Comparison of ENCODE assay signal across 19 cellular contexts in the genomic region with DNA sequence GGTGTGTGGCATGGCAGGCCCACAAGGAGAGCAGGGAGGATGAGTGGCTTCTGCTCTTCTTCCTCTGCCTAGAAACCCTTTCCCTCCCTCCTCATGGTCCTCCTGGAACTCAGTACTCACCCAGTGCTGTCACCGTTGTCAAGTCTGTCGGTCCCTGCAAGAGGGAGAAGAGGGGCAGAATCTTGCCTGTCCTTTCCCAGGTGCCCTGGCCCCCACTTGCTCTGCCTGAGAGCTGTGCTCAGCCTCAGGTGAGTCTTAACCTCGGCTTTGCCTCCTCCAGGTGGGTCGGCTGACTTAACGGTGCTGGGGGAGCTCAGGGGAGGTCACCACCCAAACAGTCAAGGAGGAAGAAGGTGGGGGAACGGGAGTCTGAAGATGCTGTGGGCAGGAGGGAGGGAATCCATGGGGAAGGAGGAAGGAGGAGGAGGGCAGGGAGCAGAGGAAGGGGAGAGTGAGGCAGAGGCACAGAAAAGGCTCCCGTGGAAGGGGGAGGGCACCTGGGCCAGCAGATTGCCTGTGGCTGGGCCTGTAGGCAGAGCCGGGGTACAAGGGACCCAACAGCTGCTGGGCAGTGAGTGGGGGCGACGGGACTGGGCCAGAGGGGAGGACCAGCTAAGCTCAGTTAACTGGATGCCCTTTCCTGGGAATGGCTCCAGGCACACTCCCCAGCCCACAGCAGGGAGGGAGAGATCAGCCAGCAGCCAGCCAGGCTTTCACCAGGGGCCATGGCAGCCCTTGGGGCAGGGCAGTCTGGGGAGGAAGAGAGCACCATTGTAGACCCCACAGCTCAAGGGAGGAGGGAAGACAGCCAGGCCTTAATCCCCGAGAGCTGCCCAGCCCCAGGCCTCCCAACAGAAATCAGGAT. TPM values are rescaled to one million over a fixed set of nuclear protein-coding genes. Genes with fewer than 3 reads are reported as not detected.
A peak's percentile ranks its signal among the peaks of the same experiment; 100 is the strongest.
DNase-seq lines count a peak whose midpoint lies in the region; TF ChIP-seq lines count a peak whose summit lies in the region.
"Had no signal": no experiment of that assay in that cellular context is flagged by ENCODE, and none has a peak within 500 bp of the region (broad histone marks: within the 10 kb centered on the region; RNA-seq: fewer than 3 reads in every experiment).

No MANE protein-coding gene starts in this region.

- H3K27me3 Mint-ChIP-seq in activated CD4-positive, alpha-beta T cell treated with anti-CD3 and anti-CD28 coated beads, Interleukin-2, amount 10 ng/mL, durations not matched to agents 7 days and 5 days: no peaks in the 10 kb centered on the region
- peaks cover 0 to 6% (median 0%) of the 10 kb centered on the region in 3 donors for H3K27me3 Mint-ChIP-seq in immature natural killer cell (ENCODE audit: low read depth in 3 of 3)
- H3K27me3 Mint-ChIP-seq: naive B cell had no signal

- H3K4me1 Mint-ChIP-seq in activated CD4-positive, alpha-beta T cell treated with anti-CD3 and anti-CD28 coated beads, Interleukin-2, amount 10 ng/mL, durations not matched to agents 7 days and 5 days: peaks cover 26% of the 10 kb centered on the region
- peaks cover 49 to 56% of the 10 kb centered on the region in 2 donors for H3K4me1 Mint-ChIP-seq in immature natural killer cell

- H3K4me3 ChIP-seq in skeletal muscle tissue (ENCODE audit: low read length in 3 of 3): no peak overlapping the region
- H3K4me3 ChIP-seq in foreskin fibroblast (ENCODE audit: low read depth in 1 of 2, low read length in 2 of 2): no peak overlapping the region
- H3K4me3 ChIP-seq: BLaER1 treated with 17β-estradiol and CSF1 and Interleukin-3, amounts not matched to agents 10 nM and 100 nM; left lung; thyroid gland had no signal

- peaks cover 2 to 14% (median 12%) of the 10 kb centered on the region in 3 donors for H3K36me3 ChIP-seq in skeletal muscle tissue (ENCODE audit: control insufficient read depth in 3 of 3, insufficient read depth in 3 of 3, low read length in 3 of 3)
- H3K36me3 ChIP-seq: thyroid gland had no signal

- peak overlapping the region; percentile 68 for H3K27ac Mint-ChIP-seq in activated CD4-positive, alpha-beta T cell treated with anti-CD3 and anti-CD28 coated beads, Interleukin-2, amount 10 ng/mL, durations not matched to agents 7 days and 5 days
- peak overlapping the region; percentile 51 to 93 (median 88) for H3K27ac Mint-ChIP-seq in immature natural killer cell

- peaks cover 3 to 12% (median 9%) of the 10 kb centered on the region in 3 donors for H3K4me1 ChIP-seq in skeletal muscle tissue (ENCODE audit: control insufficient read depth in 3 of 3, insufficient read depth in 3 of 3, low read length in 3 of 3)
- H3K4me1 ChIP-seq: thyroid gland had no signal

- peak overlapping the region in 2 of 3 donors; percentile 10 to 40 for H3K9ac ChIP-seq in skeletal muscle tissue (ENCODE audit: low read depth in 1 of 3, low read length in 3 of 3)
- H3K9ac ChIP-seq: BLaER1 treated with 17β-estradiol and CSF1 and Interleukin-3, amounts not matched to agents 10 nM and 100 nM had no signal

- TF ChIP-seq CTCF in foreskin fibroblast (IDR thresholded peaks at IDR 0.05; ENCODE audit: low read depth, low read length): no peak

- DNase-seq in activated CD4-positive, alpha-beta T cell treated with anti-CD3 and anti-CD28 coated beads, Interleukin-2, amount 10 ng/mL, durations not matched to agents 7 days and 5 days: no peak
- no peak for DNase-seq in activated CD4-positive, alpha-beta T cell treated with anti-CD3 and anti-CD28 coated beads for 48 hours
- DNase-seq in cerebellum (ENCODE audit: low spot score) (peak; percentile 48), immature natural killer cell (no peak), GM03348 (ENCODE audit: low spot score) (no peak), foreskin fibroblast (no peak)
- DNase-seq in stimulated activated CD4-positive, alpha-beta T cell treated with anti-CD3 and anti-CD28 coated beads, Interleukin-1b, Interleukin-23, amount 100 ng/mL, for 48 hours: no peak
- DNase-seq: activated gamma-delta T cell treated with Interleukin-2 at 50 U/mL for 16 hours, DND-41, left lung, naive B cell, NCI-H2029 treated with DMSO at 0.1 percent for 48 hours, NCI-H524, OCI-M1, retina, thyroid gland had no signal

- H3K9me3 Mint-ChIP-seq in activated CD4-positive, alpha-beta T cell treated with anti-CD3 and anti-CD28 coated beads, Interleukin-2, amount 10 ng/mL, durations not matched to agents 7 days and 5 days: no peaks in the 10 kb centered on the region
- no peaks in the 10 kb centered on the region for H3K9me3 Mint-ChIP-seq in immature natural killer cell
- H3K9me3 Mint-ChIP-seq: naive B cell had no signal

- no peak overlapping the region for H3K27ac ChIP-seq in skeletal muscle tissue (ENCODE audit: low read depth, low read length)
- H3K27ac ChIP-seq: 22Rv1; BLaER1 treated with 17β-estradiol and CSF1 and Interleukin-3, amounts not matched to agents 10 nM and 100 nM; left lung; thyroid gland had no signal

- no peak overlapping the region for H3K4me3 Mint-ChIP-seq in activated CD4-positive, alpha-beta T cell treated with anti-CD3 and anti-CD28 coated beads, Interleukin-2, amount 10 ng/mL, durations not matched to agents 7 days and 5 days
- H3K4me3 Mint-ChIP-seq in immature natural killer cell: peak overlapping the region in 4 of 5 donors; percentile 60 to 76 (median 74)
- H3K4me3 Mint-ChIP-seq: naive B cell had no signal

- POLR2A ChIA-PET in activated CD4-positive, alpha-beta T cell treated with anti-CD3 and anti-CD28 coated beads, Interleukin-2, amount 10 ng/mL, durations not matched to agents 7 days and 5 days (lab: Charles Lee): no interaction called here

- CTCF ChIA-PET in activated CD4-positive, alpha-beta T cell treated with anti-CD3 and anti-CD28 coated beads, Interleukin-2, amount 10 ng/mL, durations not matched to agents 7 days and 5 days (lab: Charles Lee): interaction anchor here (0.6 to 1.4 kb wide), 4 partner anchors 8 to 1714 kb away, joined by 3 read pairs; no protein-coding TSS in a partner anchor

- no peaks in the 10 kb centered on the region for H3K27me3 ChIP-seq in skeletal muscle tissue (ENCODE audit: control insufficient read depth in 3 of 3, insufficient read depth in 3 of 3, low read length in 3 of 3)
- H3K27me3 ChIP-seq: left lung, thyroid gland had no signal

- H3K9me3 ChIP-seq in skeletal muscle tissue (ENCODE audit: control insufficient read depth in 3 of 3, low read length in 3 of 3): no peaks in the 10 kb centered on the region
- H3K9me3 ChIP-seq: BLaER1 treated with 17β-estradiol and CSF1 and Interleukin-3, amounts not matched to agents 10 nM and 100 nM; left lung; thyroid gland had no signal

- no peaks in the 10 kb centered on the region for H3K36me3 Mint-ChIP-seq in activated CD4-positive, alpha-beta T cell treated with anti-CD3 and anti-CD28 coated beads, Interleukin-2, amount 10 ng/mL, durations not matched to agents 7 days and 5 days (ENCODE audit: low read depth)
- peaks cover 0 to 3% (median 0%) of the 10 kb centered on the region in 3 donors for H3K36me3 Mint-ChIP-seq in immature natural killer cell

RNA-seq across cellular contexts. Expression of a gene that starts 26.3 kb away (rescaled TPM):
- total RNA-seq in activated CD4-positive, alpha-beta T cell treated with anti-CD3 and anti-CD28 coated beads, Interleukin-2, amount 10 ng/mL, durations not matched to agents 7 days and 5 days: 10 to 100 TPM; 12.2 to 13.9 TPM
- 22.4 TPM for total RNA-seq in cerebellum
- 10 to 100 TPM; 41.0 to 51.5 (median 45.5) TPM for polyA plus RNA-seq in immature natural killer cell
- total RNA-seq in skeletal muscle tissue: 32.4 TPM

RNA-seq across cellular contexts. Expression of a gene that starts 59.4 kb away (rescaled TPM):
- 10 to 100 TPM; 25.7 to 28.0 TPM for total RNA-seq in activated CD4-positive, alpha-beta T cell treated with anti-CD3 and anti-CD28 coated beads, Interleukin-2, amount 10 ng/mL, durations not matched to agents 7 days and 5 days
- 44.9 TPM for total RNA-seq in cerebellum
- polyA plus RNA-seq in immature natural killer cell: 10 to 100 TPM; 32.3 to 44.9 (median 36.2) TPM
- total RNA-seq in skeletal muscle tissue: 42.3 TPM

RNA-seq across cellular contexts. Expression of a gene that starts 59.5 kb away (rescaled TPM):
- 1 to 10 TPM; 6.3 to 7.9 TPM for total RNA-seq in activated CD4-positive, alpha-beta T cell treated with anti-CD3 and anti-CD28 coated beads, Interleukin-2, amount 10 ng/mL, durations not matched to agents 7 days and 5 days
- 6.5 TPM for total RNA-seq in cerebellum
- 1 to 10 TPM; 1.4 to 10.0 (median 7.1) TPM for polyA plus RNA-seq in immature natural killer cell
- total RNA-seq in skeletal muscle tissue: 17.2 TPM
